11 cellular contexts compared by ENCODE assay signal in the genomic region with DNA sequence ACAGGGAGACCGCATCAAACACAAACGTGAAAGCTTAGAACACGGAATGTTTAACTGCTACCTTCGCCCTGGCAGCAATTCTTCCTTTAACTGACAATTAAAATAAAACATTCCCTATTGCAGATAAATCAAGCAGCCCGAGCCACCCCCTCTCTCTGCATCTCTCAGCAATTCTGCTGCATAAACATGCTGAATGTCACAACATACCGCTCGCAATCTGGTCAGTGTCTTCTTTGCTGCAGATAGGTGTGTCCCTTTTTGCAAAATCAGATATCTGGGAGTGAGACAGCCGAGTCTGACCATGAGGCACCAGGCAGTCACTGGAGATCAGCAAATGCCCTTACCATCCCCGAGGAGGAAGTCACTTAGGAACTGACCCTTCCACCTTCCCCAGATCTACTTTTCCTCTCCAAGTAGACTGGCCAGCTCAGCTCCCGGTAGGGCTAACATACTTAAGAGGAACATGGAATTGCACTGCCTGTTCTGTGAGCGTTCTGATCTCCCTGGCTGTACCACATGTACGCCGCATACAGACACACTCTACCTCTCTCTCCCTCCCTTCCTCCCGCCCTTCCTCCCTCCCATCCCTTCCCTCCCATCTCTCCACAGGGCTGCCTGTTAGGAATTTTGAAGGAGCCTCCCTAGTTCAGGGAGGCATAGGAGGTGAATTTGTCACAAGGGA. TPM values are rescaled to one million over a fixed set of nuclear protein-coding genes. Genes with fewer than 3 reads are reported as not detected.
DNase-seq lines count a peak whose midpoint lies in the region; ATAC-seq and TF ChIP-seq lines count a peak whose summit lies in the region.
"Had no signal": no experiment of that assay in that cellular context is flagged by ENCODE, and none has a peak within 500 bp of the region (broad histone marks: within the 10 kb centered on the region; RNA-seq: fewer than 3 reads in every experiment).

FRMD4A (minus strand) TSS at position 535 of the 682 bp plus-strand sequence.

- H3K4me3 ChIP-seq in fibroblast of villous mesenchyme (ENCODE audit: low read depth, low read length) (no peak within 1 kb of the TSS), mucosa of descending colon (no peak within 1 kb of the TSS), thoracic aorta (no peak within 1 kb of the TSS)
- H3K4me3 ChIP-seq: K562 had no signal

- H3K27me3 Mint-ChIP-seq in activated T-helper 2 cell treated with anti-CD3 and anti-CD28 coated beads, Interferon-gamma antibody, Interleukin-2, Interleukin-4, amounts not matched to agents 10 μg/mL and 5 μg/mL and 100 μg/mL, durations not matched to agents 14 hours and 24 hours and 36 hours (ENCODE audit: low read depth), result peaks cover 35% of the 10 kb centered on the region

- no peak within 1 kb of the TSS for H3K4me3 Mint-ChIP-seq in activated T-helper 2 cell treated with anti-CD3 and anti-CD28 coated beads, Interferon-gamma antibody, Interleukin-2, Interleukin-4, amounts not matched to agents 10 μg/mL and 5 μg/mL and 100 μg/mL, durations not matched to agents 14 hours and 24 hours and 36 hours (ENCODE audit: low read depth)

- intact Hi-C loops in mucosa of descending colon (cut with DNase I, micrococcal nuclease), result no loop called here
- intact Hi-C loops in activated T-helper 2 cell treated with anti-CD3 and anti-CD28 coated beads, Interferon-gamma antibody, Interleukin-2, Interleukin-4, amounts not matched to agents 10 μg/mL and 5 μg/mL and 100 μg/mL, durations not matched to agents 14 hours and 24 hours and 36 hours (cut with micrococcal nuclease), result no loop called here

- ATAC-seq in mucosa of descending colon (no peak), thoracic aorta (ENCODE audit: insufficient number of reproducible peaks, low FRiP score, low read depth) (no peak), GM19397 (IDR thresholded peaks at IDR 0.05; ENCODE audit: unreplicated experiment) (no peak)
- ATAC-seq: K562 had no signal

- no peaks in the 10 kb centered on the region for H3K36me3 Mint-ChIP-seq in activated T-helper 2 cell treated with anti-CD3 and anti-CD28 coated beads, Interferon-gamma antibody, Interleukin-2, Interleukin-4, amounts not matched to agents 10 μg/mL and 5 μg/mL and 100 μg/mL, durations not matched to agents 14 hours and 24 hours and 36 hours (ENCODE audit: low read depth)

- H3K9me3 ChIP-seq in mucosa of descending colon (no peaks in the 10 kb centered on the region), thoracic aorta (no peaks in the 10 kb centered on the region)

- H3K4me1 Mint-ChIP-seq in activated T-helper 2 cell treated with anti-CD3 and anti-CD28 coated beads, Interferon-gamma antibody, Interleukin-2, Interleukin-4, amounts not matched to agents 10 μg/mL and 5 μg/mL and 100 μg/mL, durations not matched to agents 14 hours and 24 hours and 36 hours (ENCODE audit: low read depth), result no peaks in the 10 kb centered on the region

- H3K4me1 ChIP-seq in mucosa of descending colon (ENCODE audit: low read depth), result no peaks in the 10 kb centered on the region
- no peaks in the 10 kb centered on the region for H3K4me1 ChIP-seq in thoracic aorta (ENCODE audit: control insufficient read depth in 1 of 2, low read depth in 2 of 2)

- no peak within 1 kb of the TSS for H3K27ac ChIP-seq in thoracic aorta
- H3K27ac ChIP-seq in substantia nigra (ENCODE audit: low read depth, low read length, poor library complexity, severe bottlenecking), result no peak within 1 kb of the TSS

- H3K36me3 ChIP-seq in mucosa of descending colon (ENCODE audit: low read depth), result no peaks in the 10 kb centered on the region
- no peaks in the 10 kb centered on the region for H3K36me3 ChIP-seq in thoracic aorta

- DNase-seq in NCI-H2227 treated with DMSO at 0.1 percent for 48 hours (lab: John Stamatoyannopoulos, UW) (peak; percentile 5), fibroblast of villous mesenchyme (ENCODE audit: low read depth) (no peak), mucosa of descending colon (no peak), thoracic aorta (ENCODE audit: low spot score) (no peak), substantia nigra (lab: John Stamatoyannopoulos, UW) (no peak), NCI-H2029 treated with DMSO at 0.1 percent for 48 hours (lab: John Stamatoyannopoulos, UW) (no peak)
- no peak for DNase-seq in activated T-helper 2 cell treated with anti-CD3 and anti-CD28 coated beads, Interferon-gamma antibody, Interleukin-2, Interleukin-4, amounts not matched to agents 10 μg/mL and 5 μg/mL and 100 μg/mL, durations not matched to agents 14 hours and 24 hours and 36 hours (ENCODE audit: low spot score)
- DNase-seq: activated T-cell treated with anti-CD3 and anti-CD28 coated beads for 4 hours; stimulated activated CD4-positive, alpha-beta T cell treated with anti-CD3 and anti-CD28 coated beads, Interleukin-4, amount 100 ng/mL, for 4 hours had no signal

- H3K27me3 ChIP-seq in thoracic aorta (replicated peaks; ENCODE audit: insufficient read depth), result no peaks in the 10 kb centered on the region

- H3K27ac Mint-ChIP-seq in activated T-helper 2 cell treated with anti-CD3 and anti-CD28 coated beads, Interferon-gamma antibody, Interleukin-2, Interleukin-4, amounts not matched to agents 10 μg/mL and 5 μg/mL and 100 μg/mL, durations not matched to agents 14 hours and 24 hours and 36 hours, result no peak within 1 kb of the TSS

- TF ChIP-seq CTCF in fibroblast of villous mesenchyme (IDR thresholded peaks at IDR 0.05; ENCODE audit: insufficient read depth, low read depth, low read length), result no peak
- no peak for TF ChIP-seq CTCF in mucosa of descending colon (IDR thresholded peaks at IDR 0.05)
- TF ChIP-seq CTCF in thoracic aorta (IDR thresholded peaks at IDR 0.05), result no peak

- no peaks in the 10 kb centered on the region for H3K9me3 Mint-ChIP-seq in activated T-helper 2 cell treated with anti-CD3 and anti-CD28 coated beads, Interferon-gamma antibody, Interleukin-2, Interleukin-4, amounts not matched to agents 10 μg/mL and 5 μg/mL and 100 μg/mL, durations not matched to agents 14 hours and 24 hours and 36 hours

RNA-seq across cellular contexts. Expression of gene FRMD4A, which starts in this region (rescaled TPM):
- 40.2 and 56.7 TPM in 2 replicates for total RNA-seq in fibroblast of villous mesenchyme
- 10 to 100 TPM in 2 of 3 donors, 1 to 10 TPM in 1; 9.8 to 40.6 (median 17.2) TPM for total RNA-seq in mucosa of descending colon
- total RNA-seq in thoracic aorta, result 10 to 100 TPM; 55.9 to 81.0 TPM
- 0.25 and 0.32 TPM in 2 replicates for total RNA-seq in activated T-helper 2 cell treated with anti-CD3 and anti-CD28 coated beads, Interferon-gamma antibody, Interleukin-2, Interleukin-4, amounts not matched to agents 10 μg/mL and 5 μg/mL and 100 μg/mL, durations not matched to agents 14 hours and 24 hours and 36 hours
